In genomic region chr2:3223080-3223923, GRCh38 we compare ENCODE assay signal across 1 cellular context.
A peak's percentile ranks its signal among the peaks of the same experiment; 100 is the strongest.
TF ChIP-seq lines count a peak whose summit lies in the region.

No MANE protein-coding gene starts in this region.

TF ChIP-seq in GM12878, 131 proteins besides CTCF, POLR2A, EP300 and RAD21 (continued from another document):
- TF ChIP-seq TCF12 (IDR thresholded peaks at IDR 0.05; ENCODE audit: low read depth, low read length) (peak; percentile 83), SP1 (IDR thresholded peaks at IDR 0.05; ENCODE audit: low read depth, low read length) (peak; percentile 89), SPI1 (IDR thresholded peaks at IDR 0.05; ENCODE audit: borderline replicate concordance, insufficient read depth, low read depth, low read length) (peak; percentile 92), NFYA (IDR thresholded peaks at IDR 0.05; ENCODE audit: borderline replicate concordance, low read depth, low read length) (no peak), DPF2 (IDR thresholded peaks at IDR 0.05) (peak; percentile 84), NRF1 (conservative IDR thresholded peaks at IDR 0.05; ENCODE audit: low read depth, low read length) (no peak), E4F1 (IDR thresholded peaks at IDR 0.05; ENCODE audit: borderline replicate concordance, partially characterized antibody) (no peak), RBBP5 (conservative IDR thresholded peaks at IDR 0.05) (no peak), ZBTB40 (IDR thresholded peaks at IDR 0.05; ENCODE audit: borderline replicate concordance) (no peak), BCLAF1 (IDR thresholded peaks at IDR 0.05) (no peak), PKNOX1 (IDR thresholded peaks at IDR 0.05) (peak; percentile 89), BHLHE40 (IDR thresholded peaks at IDR 0.05; ENCODE audit: borderline replicate concordance in 1 of 2, low read depth in 2 of 2, low read length in 1 of 2) (peak; percentile 79 to 91), RELA (IDR thresholded peaks at IDR 0.05; ENCODE audit: borderline replicate concordance, partially characterized antibody) (peak; percentile 99), SIX5 (IDR thresholded peaks at IDR 0.05; ENCODE audit: low read depth, low read length, severe bottlenecking) (no peak), TCF7 (IDR thresholded peaks at IDR 0.05; ENCODE audit: borderline replicate concordance) (no peak), SRF (IDR thresholded peaks at IDR 0.05; ENCODE audit: low read depth in 2 of 2, low read length in 2 of 2) (no peak), ELK1 (IDR thresholded peaks at IDR 0.05; ENCODE audit: low read depth, low read length) (no peak), JUND (IDR thresholded peaks at IDR 0.05; ENCODE audit: low read depth, low read length) (no peak), E2F4 (IDR thresholded peaks at IDR 0.05; ENCODE audit: low read depth, low read length) (no peak), WRNIP1 (IDR thresholded peaks at IDR 0.05; ENCODE audit: borderline replicate concordance, low read depth, low read length) (no peak), SREBF2 (IDR thresholded peaks at IDR 0.05; ENCODE audit: low read length) (no peak), MTA2 (IDR thresholded peaks at IDR 0.05; ENCODE audit: low read depth) (peak; percentile 92; the same call in 1 of the 2 replicates), CREM (IDR thresholded peaks at IDR 0.05; ENCODE audit: low read depth) (peak; percentile 85; the same call in 1 of the 2 replicates), SMAD5 (IDR thresholded peaks at IDR 0.05; ENCODE audit: low read depth) (no peak), NR2C1 (IDR thresholded peaks at IDR 0.05) (0 out of 2 replicates have a peak, but pooled peaks have one; percentile 43), KLF5 (IDR thresholded peaks at IDR 0.05; ENCODE audit: partially characterized antibody) (no peak), SMAD1 (IDR thresholded peaks at IDR 0.05; ENCODE audit: low read depth, partially characterized antibody) (no peak), ZBTB11 (CRISPR knock-in tag; IDR thresholded peaks at IDR 0.05) (no peak), FOXM1 (IDR thresholded peaks at IDR 0.05; ENCODE audit: low read depth, low read length) (peak; percentile 92), MEF2B (IDR thresholded peaks at IDR 0.05; ENCODE audit: partially characterized antibody, poor library complexity, severe bottlenecking) (peak; percentile 83), ZBED1 (IDR thresholded peaks at IDR 0.05; ENCODE audit: borderline replicate concordance) (0 out of 2 replicates have a peak, but pooled peaks have one; percentile 71), E2F8 (IDR thresholded peaks at IDR 0.05; ENCODE audit: low read depth, partially characterized antibody) (no peak), YBX1 (IDR thresholded peaks at IDR 0.05) (no peak), ZNF622 (IDR thresholded peaks at IDR 0.05) (no peak), BACH1 (IDR thresholded peaks at IDR 0.05; ENCODE audit: borderline replicate concordance) (peak; percentile 81; the same call in 1 of the 2 replicates), NKRF (conservative IDR thresholded peaks at IDR 0.05) (no peak), PAX8 (IDR thresholded peaks at IDR 0.05) (no peak), FOS (IDR thresholded peaks at IDR 0.05; ENCODE audit: borderline replicate concordance, extremely low read depth, insufficient read length) (no peak), LARP7 (IDR thresholded peaks at IDR 0.05) (no peak)
